1 cellular context compared by ENCODE assay signal in genomic region chr1:89681045-89681729, GRCh38.
TF ChIP-seq lines count a peak whose summit lies in the region.

No MANE protein-coding gene starts in this region.

TF ChIP-seq in GM12878, 131 proteins besides CTCF, POLR2A, EP300 and RAD21 (continued from another document and continues in another):
- TF ChIP-seq NKRF (conservative IDR thresholded peaks at IDR 0.05) (0 out of 2 replicates have a peak, but pooled peaks have one; percentile 16), IKZF2 (IDR thresholded peaks at IDR 0.05) (peak; percentile 36 to 65; a peak in 3 of 4 replicates), ZNF24 (IDR thresholded peaks at IDR 0.05) (peak; percentile 82), HSF1 (IDR thresholded peaks at IDR 0.05; ENCODE audit: low read depth, low read length) (no peak), PBX3 (IDR thresholded peaks at IDR 0.05; ENCODE audit: insufficient replicate concordance, low read depth, low read length) (peak; percentile 93), ZNF687 (IDR thresholded peaks at IDR 0.05) (0 out of 2 replicates have a peak, but pooled peaks have one; percentile 31), BCL11A (IDR thresholded peaks at IDR 0.05; ENCODE audit: low read depth, low read length) (peak; percentile 88), SP1 (IDR thresholded peaks at IDR 0.05; ENCODE audit: low read depth, low read length) (no peak), NR2C1 (IDR thresholded peaks at IDR 0.05) (no peak), SKIL (IDR thresholded peaks at IDR 0.05; ENCODE audit: low read depth, poor library complexity, severe bottlenecking) (peak; percentile 35), ZSCAN29 (IDR thresholded peaks at IDR 0.05) (no peak), RAD51 (IDR thresholded peaks at IDR 0.05) (peak; percentile 38; the same call in 1 of the 2 replicates), IRF3 (IDR thresholded peaks at IDR 0.05) (no peak), ZBTB40 (IDR thresholded peaks at IDR 0.05; ENCODE audit: borderline replicate concordance) (peak; percentile 55; the same call in 1 of the 2 replicates), MLLT1 (IDR thresholded peaks at IDR 0.05) (no peak), USF2 (IDR thresholded peaks at IDR 0.05; ENCODE audit: borderline replicate concordance, low read depth, low read length) (no peak), RELB (IDR thresholded peaks at IDR 0.05; ENCODE audit: low read depth) (0 out of 2 replicates have a peak, but pooled peaks have one; percentile 35), PRDM15 (CRISPR knock-in tag; IDR thresholded peaks at IDR 0.05) (no peak), STAT1 (conservative IDR thresholded peaks at IDR 0.05) (no peak), PAX8 (IDR thresholded peaks at IDR 0.05) (no peak), GATAD2B (conservative IDR thresholded peaks at IDR 0.05; ENCODE audit: low read depth) (no peak)
